8 cellular contexts compared by ENCODE assay signal in genomic region chr1:156499194-156499702, GRCh38. TPM values are rescaled to one million over a fixed set of nuclear protein-coding genes. Genes with fewer than 3 reads are reported as not detected.
A peak's percentile ranks its signal among the peaks of the same experiment; 100 is the strongest.
DNase-seq lines count a peak whose midpoint lies in the region; ATAC-seq and TF ChIP-seq lines count a peak whose summit lies in the region.

No MANE protein-coding gene starts in this region.

- H3K4me3 ChIP-seq in liver (ENCODE audit: low read depth in 1 of 3, low read length in 3 of 3) (peak overlapping the region; percentile 57 to 94 (median 79)), tibial nerve (peak overlapping the region; percentile 86 to 99 (median 92))

- TF ChIP-seq POLR2A in tibial nerve (IDR thresholded peaks at IDR 0.05), result peak in 1 of 2 donors; percentile 7

- peaks cover 0 to 2% (median 0%) of the 10 kb centered on the region in 4 donors for H3K36me3 ChIP-seq in liver (ENCODE audit: control insufficient read depth in 4 of 4, insufficient read depth in 3 of 4, low read depth in 1 of 4, low read length in 3 of 4)
- H3K36me3 ChIP-seq in tibial nerve, result no peaks in the 10 kb centered on the region

- peaks cover 77% of the 10 kb centered on the region for H3K4me1 Mint-ChIP-seq in activated naive CD4-positive, alpha-beta T cell treated with anti-CD3 and anti-CD28 coated beads, Interleukin-2, amount 50 U/mL, for 24 hours

- H3K36me3 Mint-ChIP-seq in activated naive CD4-positive, alpha-beta T cell treated with anti-CD3 and anti-CD28 coated beads, Interleukin-2, amount 50 U/mL, for 24 hours, result peaks cover 2% of the 10 kb centered on the region

- in situ Hi-C loops in GM13977 (cut with MboI; ENCODE audit: low pct_unique_long_range_greater_than_20kb, low sequenced_read_pairs, unreplicated experiment), result no loop called here

- no peaks in the 10 kb centered on the region for H3K9me3 Mint-ChIP-seq in activated naive CD4-positive, alpha-beta T cell treated with anti-CD3 and anti-CD28 coated beads, Interleukin-2, amount 50 U/mL, for 24 hours

- DNase-seq in activated naive CD4-positive, alpha-beta T cell (lab: John Stamatoyannopoulos, UW), result no peak
- DNase-seq in tibial nerve (ENCODE audit: low spot score in 2 of 2), result no peak
- no peak for DNase-seq in GM13977 (ENCODE audit: low spot score)
- DNase-seq in iPS-NIHi7 (ENCODE audit: extremely low spot score), result no peak

- H3K27ac ChIP-seq in angular gyrus (ENCODE audit: low read depth, low read length), result peak overlapping the region; percentile 82
- H3K27ac ChIP-seq in liver (ENCODE audit: low read depth in 1 of 2, low read length in 2 of 2), result peak overlapping the region; percentile 100
- peak overlapping the region; percentile 98 to 100 (median 99) for H3K27ac ChIP-seq in tibial nerve

- H3K9me3 ChIP-seq in liver (ENCODE audit: control insufficient read depth in 4 of 4, low read length in 3 of 4) (no peaks in the 10 kb centered on the region), tibial nerve (no peaks in the 10 kb centered on the region)

- no peak for TF ChIP-seq EP300 in tibial nerve (IDR thresholded peaks at IDR 0.05)

- WGBS in liver, result under 1% methylated on average over 10 of the region's 10 CpGs
- 1% methylated on average over 10 of the region's 10 CpGs for WGBS in tibial nerve, 2 donors

- TF ChIP-seq CTCF in liver (IDR thresholded peaks at IDR 0.05; ENCODE audit: low read depth, low read length, missing input control) (no peak), tibial nerve (IDR thresholded peaks at IDR 0.05) (no peak), GM13977 (IDR thresholded peaks at IDR 0.05; ENCODE audit: extremely low read depth, insufficient read depth, missing control alignments) (no peak)

- no peaks in the 10 kb centered on the region for H3K27me3 Mint-ChIP-seq in activated naive CD4-positive, alpha-beta T cell treated with anti-CD3 and anti-CD28 coated beads, Interleukin-2, amount 50 U/mL, for 24 hours

- peak overlapping the region; percentile 92 for H3K4me3 Mint-ChIP-seq in activated naive CD4-positive, alpha-beta T cell treated with anti-CD3 and anti-CD28 coated beads, Interleukin-2, amount 50 U/mL, for 24 hours

- no peaks in the 10 kb centered on the region for H3K27me3 ChIP-seq in liver (ENCODE audit: control insufficient read depth in 4 of 4, insufficient read depth in 4 of 4, low read length in 3 of 4)
- H3K27me3 ChIP-seq in tibial nerve, result no peaks in the 10 kb centered on the region

- H3K4me1 ChIP-seq in liver (ENCODE audit: control insufficient read depth in 4 of 4, insufficient read depth in 4 of 4, low read length in 3 of 4) (peaks cover 24 to 67% (median 53%) of the 10 kb centered on the region in 4 donors), tibial nerve (peaks cover 0 to 78% (median 67%) of the 10 kb centered on the region in 4 donors)

- no peak for ATAC-seq in GM19467 (IDR thresholded peaks at IDR 0.05; ENCODE audit: unreplicated experiment)

- peak overlapping the region; percentile 75 to 76 for H3K9ac ChIP-seq in liver (ENCODE audit: low read depth in 1 of 2, low read length in 2 of 2)

- no peak for TF ChIP-seq RAD21 in liver (IDR thresholded peaks at IDR 0.05)

- H3K27ac Mint-ChIP-seq in activated naive CD4-positive, alpha-beta T cell treated with anti-CD3 and anti-CD28 coated beads, Interleukin-2, amount 50 U/mL, for 24 hours, result peak overlapping the region; percentile 43

TF ChIP-seq in liver, 16 proteins besides CTCF, POLR2A, EP300 and RAD21:
- TF ChIP-seq MAX (IDR thresholded peaks at IDR 0.05), result no peak
- peak in 1 of 2 donors; percentile 9 for TF ChIP-seq RXRA (IDR thresholded peaks at IDR 0.05)
- TF ChIP-seq, protein P1, sequence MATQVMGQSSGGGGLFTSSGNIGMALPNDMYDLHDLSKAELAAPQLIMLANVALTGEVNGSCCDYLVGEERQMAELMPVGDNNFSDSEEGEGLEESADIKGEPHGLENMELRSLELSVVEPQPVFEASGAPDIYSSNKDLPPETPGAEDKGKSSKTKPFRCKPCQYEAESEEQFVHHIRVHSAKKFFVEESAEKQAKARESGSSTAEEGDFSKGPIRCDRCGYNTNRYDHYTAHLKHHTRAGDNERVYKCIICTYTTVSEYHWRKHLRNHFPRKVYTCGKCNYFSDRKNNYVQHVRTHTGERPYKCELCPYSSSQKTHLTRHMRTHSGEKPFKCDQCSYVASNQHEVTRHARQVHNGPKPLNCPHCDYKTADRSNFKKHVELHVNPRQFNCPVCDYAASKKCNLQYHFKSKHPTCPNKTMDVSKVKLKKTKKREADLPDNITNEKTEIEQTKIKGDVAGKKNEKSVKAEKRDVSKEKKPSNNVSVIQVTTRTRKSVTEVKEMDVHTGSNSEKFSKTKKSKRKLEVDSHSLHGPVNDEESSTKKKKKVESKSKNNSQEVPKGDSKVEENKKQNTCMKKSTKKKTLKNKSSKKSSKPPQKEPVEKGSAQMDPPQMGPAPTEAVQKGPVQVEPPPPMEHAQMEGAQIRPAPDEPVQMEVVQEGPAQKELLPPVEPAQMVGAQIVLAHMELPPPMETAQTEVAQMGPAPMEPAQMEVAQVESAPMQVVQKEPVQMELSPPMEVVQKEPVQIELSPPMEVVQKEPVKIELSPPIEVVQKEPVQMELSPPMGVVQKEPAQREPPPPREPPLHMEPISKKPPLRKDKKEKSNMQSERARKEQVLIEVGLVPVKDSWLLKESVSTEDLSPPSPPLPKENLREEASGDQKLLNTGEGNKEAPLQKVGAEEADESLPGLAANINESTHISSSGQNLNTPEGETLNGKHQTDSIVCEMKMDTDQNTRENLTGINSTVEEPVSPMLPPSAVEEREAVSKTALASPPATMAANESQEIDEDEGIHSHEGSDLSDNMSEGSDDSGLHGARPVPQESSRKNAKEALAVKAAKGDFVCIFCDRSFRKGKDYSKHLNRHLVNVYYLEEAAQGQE (IDR thresholded peaks at IDR 0.05), result no peak
- TF ChIP-seq HNF4A (conservative IDR thresholded peaks at IDR 0.05), result no peak
- no peak for TF ChIP-seq ATF3 (IDR thresholded peaks at IDR 0.05)

RNA-seq across cellular contexts. Expression of gene MEF2D, which starts 1.3 kb away (rescaled TPM):
- total RNA-seq in liver (1 to 10 TPM; 5.2 to 5.7 TPM), tibial nerve (10 to 100 TPM; 67.5 to 84.9 (median 70.8) TPM)
- 1 to 10 TPM; 3.4 to 7.6 TPM for polyA plus RNA-seq in liver

Comparison
In these comparisons a context has a peak if more than half of its experiments do, and no peak if none do; other contexts are left out.
1. RNA of gene MEF2D, which starts 1.3 kb away (total RNA-seq): 67.5 to 84.9 TPM in tibial nerve; 5.2 to 5.7 TPM in liver; every median in the first group is over 10 times any median in the second.
2. Peak in every context shown above with its lines, with median percentiles within 50 percentile points of each other: H3K27ac ChIP-seq.